Comparison of ENCODE assay signal across 1 cellular context in the genomic region with DNA sequence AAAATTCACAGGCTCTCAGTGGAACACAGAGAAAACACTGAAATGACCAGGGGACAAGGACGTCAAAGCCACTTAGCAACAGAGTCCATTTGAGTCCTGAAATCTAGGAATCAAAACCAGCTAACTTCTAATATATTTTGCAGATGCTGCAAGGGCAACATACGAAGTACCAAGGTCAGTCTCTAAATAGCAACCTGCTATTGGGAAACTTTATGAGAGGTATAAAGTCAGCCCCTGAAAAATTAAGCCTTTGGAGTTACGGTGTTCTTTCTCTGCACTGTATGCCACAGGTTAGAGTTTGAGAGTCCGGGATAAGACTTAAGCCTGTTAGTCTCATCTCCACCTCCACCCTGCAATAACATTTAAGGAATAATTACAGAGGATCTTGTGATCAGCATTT.
TF ChIP-seq lines count a peak whose summit lies in the region.

No MANE protein-coding gene starts in this region.

TF ChIP-seq in IMR-90, 13 proteins besides CTCF, POLR2A, EP300 and RAD21 (continued from another document):
- no peak for TF ChIP-seq ELK1 (IDR thresholded peaks at IDR 0.05; ENCODE audit: borderline replicate concordance, low read depth, low read length)
- TF ChIP-seq, protein P1, sequence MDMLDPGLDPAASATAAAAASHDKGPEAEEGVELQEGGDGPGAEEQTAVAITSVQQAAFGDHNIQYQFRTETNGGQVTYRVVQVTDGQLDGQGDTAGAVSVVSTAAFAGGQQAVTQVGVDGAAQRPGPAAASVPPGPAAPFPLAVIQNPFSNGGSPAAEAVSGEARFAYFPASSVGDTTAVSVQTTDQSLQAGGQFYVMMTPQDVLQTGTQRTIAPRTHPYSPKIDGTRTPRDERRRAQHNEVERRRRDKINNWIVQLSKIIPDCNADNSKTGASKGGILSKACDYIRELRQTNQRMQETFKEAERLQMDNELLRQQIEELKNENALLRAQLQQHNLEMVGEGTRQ (IDR thresholded peaks at IDR 0.05; ENCODE audit: low read depth, low read length): no peak
- no peak for TF ChIP-seq FOS (IDR thresholded peaks at IDR 0.05; ENCODE audit: low read depth, low read length)
- no peak for TF ChIP-seq RFX5 (IDR thresholded peaks at IDR 0.05; ENCODE audit: low read depth, low read length)
- TF ChIP-seq BHLHE40 (IDR thresholded peaks at IDR 0.05; ENCODE audit: low read depth, low read length): no peak
TF ChIP-seq in IMR-90: peak in this region for 0.
